Comparison of ENCODE assay signal across 18 cellular contexts in genomic region chr9:116689633-116690032, GRCh38. TPM values are rescaled to one million over a fixed set of nuclear protein-coding genes. Genes with fewer than 3 reads are reported as not detected.
A peak's percentile ranks its signal among the peaks of the same experiment; 100 is the strongest.
DNase-seq lines count a peak whose midpoint lies in the region; ATAC-seq and TF ChIP-seq lines count a peak whose summit lies in the region.
"Had no signal": no experiment of that assay in that cellular context is flagged by ENCODE, and none has a peak within 500 bp of the region (broad histone marks: within the 10 kb centered on the region; RNA-seq: fewer than 3 reads in every experiment).

No MANE protein-coding gene starts in this region.

- H3K27me3 ChIP-seq in ACC112 (ENCODE audit: insufficient read depth, low read length) (no peaks in the 10 kb centered on the region), upper lobe of right lung (no peaks in the 10 kb centered on the region)
- H3K27me3 ChIP-seq: body of pancreas had no signal

- H3K27ac ChIP-seq in ACC112 (ENCODE audit: low read depth, low read length) (no peak overlapping the region), upper lobe of right lung (no peak overlapping the region)
- H3K27ac ChIP-seq: body of pancreas, KMS-11 had no signal

- no peak for DNase-seq in HFFc6
- DNase-seq in naive thymus-derived CD8-positive, alpha-beta T cell, result no peak
- DNase-seq in upper lobe of right lung, result no peak
- no peak for DNase-seq in activated T-cell treated with anti-CD3 and anti-CD28 coated beads, Interleukin-2, amount 50 U/mL, for 48 hours
- no peak for DNase-seq in Kasumi-1 (lab: John Stamatoyannopoulos, UW)
- DNase-seq: activated CD4-positive, alpha-beta memory T cell treated with anti-CD3 and anti-CD28 coated beads, Interleukin-2, amount 10 ng/mL, durations not matched to agents 7 days and 5 days; activated naive CD4-positive, alpha-beta T cell treated with anti-CD3 and anti-CD28 coated beads, Interleukin-2, amount 50 U/mL, for 16 hours; body of pancreas; mesendoderm; NCI-H1092; NCI-H510A treated with DMSO at 0.1 percent for 48 hours; stimulated activated naive CD4-positive, alpha-beta T cell; T-helper 1 cell had no signal

- intact Hi-C loops in upper lobe of right lung (cut with DNase I), result no loop called here

- no peaks in the 10 kb centered on the region; the same call in 1 of the 2 replicates for H3K27me3 Mint-ChIP-seq in HFFc6 (ENCODE audit: insufficient read depth)
- no peaks in the 10 kb centered on the region for H3K27me3 Mint-ChIP-seq in activated T-helper 17 cell treated with anti-CD3 and anti-CD28 coated beads, Interleukin-2, amount 50 U/mL, for 72 hours
- no peaks in the 10 kb centered on the region for H3K27me3 Mint-ChIP-seq in naive thymus-derived CD8-positive, alpha-beta T cell
- H3K27me3 Mint-ChIP-seq: activated CD4-positive, alpha-beta memory T cell treated with anti-CD3 and anti-CD28 coated beads, Interleukin-2, amount 10 ng/mL, durations not matched to agents 7 days and 5 days had no signal

- H2AFZ ChIP-seq in ACC112 (ENCODE audit: low read length, unreplicated experiment), result no peak overlapping the region

- H3K9me3 ChIP-seq in upper lobe of right lung, result no peaks in the 10 kb centered on the region
- H3K9me3 ChIP-seq: body of pancreas had no signal

- H3K36me3 ChIP-seq in ACC112 (ENCODE audit: insufficient read depth, low read length) (peaks cover 5% of the 10 kb centered on the region; the same call in 1 of the 2 replicates), upper lobe of right lung (no peaks in the 10 kb centered on the region)

- peak overlapping the region; percentile 89 for H3K4me3 Mint-ChIP-seq in HFFc6
- peak overlapping the region; percentile 90 for H3K4me3 Mint-ChIP-seq in activated T-helper 17 cell treated with anti-CD3 and anti-CD28 coated beads, Interleukin-2, amount 50 U/mL, for 72 hours
- peak overlapping the region in 4 of 10 donors; percentile 15 to 97 (median 68) for H3K4me3 Mint-ChIP-seq in naive thymus-derived CD8-positive, alpha-beta T cell
- H3K4me3 Mint-ChIP-seq: activated CD4-positive, alpha-beta memory T cell treated with anti-CD3 and anti-CD28 coated beads, Interleukin-2, amount 10 ng/mL, durations not matched to agents 7 days and 5 days had no signal

- H3K4me1 ChIP-seq in ACC112 (ENCODE audit: control insufficient read depth, insufficient read depth, low read length, unreplicated experiment), result peaks cover 60% of the 10 kb centered on the region
- H3K4me1 ChIP-seq in upper lobe of right lung, result peaks cover 41% of the 10 kb centered on the region

- ATAC-seq in activated T-helper 17 cell treated with anti-CD3 and anti-CD28 coated beads, Interleukin-2, amount 50 U/mL, for 72 hours (replicated peaks), result no peak
- no peak for ATAC-seq in naive thymus-derived CD8-positive, alpha-beta T cell
- ATAC-seq in upper lobe of right lung (no peak), GM19397 (IDR thresholded peaks at IDR 0.05; ENCODE audit: unreplicated experiment) (no peak)
- ATAC-seq: body of pancreas, WTC11 had no signal

- POLR2A ChIA-PET in naive thymus-derived CD8-positive, alpha-beta T cell (lab: Charles Lee), result no interaction called here

- TF ChIP-seq CTCF in HFFc6 (IDR thresholded peaks at IDR 0.05) (no peak), upper lobe of right lung (IDR thresholded peaks at IDR 0.05) (no peak)

- H3K4me3 ChIP-seq in ACC112 (ENCODE audit: low read depth, low read length) (peak overlapping the region; percentile 98), upper lobe of right lung (no peak overlapping the region)
- H3K4me3 ChIP-seq: body of pancreas had no signal

- H3K36me3 Mint-ChIP-seq in HFFc6 (ENCODE audit: low read depth), result peaks cover 28% of the 10 kb centered on the region
- H3K36me3 Mint-ChIP-seq in activated T-helper 17 cell treated with anti-CD3 and anti-CD28 coated beads, Interleukin-2, amount 50 U/mL, for 72 hours (ENCODE audit: low read depth), result peaks cover 10% of the 10 kb centered on the region
- peaks cover 0 to 6% (median 4%) of the 10 kb centered on the region in 3 donors for H3K36me3 Mint-ChIP-seq in naive thymus-derived CD8-positive, alpha-beta T cell

- H3K4me1 Mint-ChIP-seq in HFFc6 (ENCODE audit: low read depth), result peaks cover 94% of the 10 kb centered on the region
- peaks cover 43% of the 10 kb centered on the region for H3K4me1 Mint-ChIP-seq in activated T-helper 17 cell treated with anti-CD3 and anti-CD28 coated beads, Interleukin-2, amount 50 U/mL, for 72 hours
- peaks cover 33 to 82% (median 78%) of the 10 kb centered on the region in 4 donors for H3K4me1 Mint-ChIP-seq in naive thymus-derived CD8-positive, alpha-beta T cell

- H3K79me2 ChIP-seq in ACC112 (ENCODE audit: control insufficient read depth, insufficient read depth, low read length, unreplicated experiment), result peaks cover 68% of the 10 kb centered on the region

- H3K27ac Mint-ChIP-seq in HFFc6, result peak overlapping the region; percentile 74; the same call in 1 of the 2 replicates
- no peak overlapping the region for H3K27ac Mint-ChIP-seq in activated T-helper 17 cell treated with anti-CD3 and anti-CD28 coated beads, Interleukin-2, amount 50 U/mL, for 72 hours
- peak overlapping the region in 6 of 10 donors; percentile 6 to 72 (median 26) for H3K27ac Mint-ChIP-seq in naive thymus-derived CD8-positive, alpha-beta T cell
- H3K27ac Mint-ChIP-seq: activated CD4-positive, alpha-beta memory T cell treated with anti-CD3 and anti-CD28 coated beads, Interleukin-2, amount 10 ng/mL, durations not matched to agents 7 days and 5 days; WTC11 had no signal

- H3K9me3 Mint-ChIP-seq in HFFc6, result no peaks in the 10 kb centered on the region
- H3K9me3 Mint-ChIP-seq in activated T-helper 17 cell treated with anti-CD3 and anti-CD28 coated beads, Interleukin-2, amount 50 U/mL, for 72 hours, result no peaks in the 10 kb centered on the region
- peaks cover 0 to 3% (median 0%) of the 10 kb centered on the region in 9 donors for H3K9me3 Mint-ChIP-seq in naive thymus-derived CD8-positive, alpha-beta T cell
- H3K9me3 Mint-ChIP-seq: activated CD4-positive, alpha-beta memory T cell treated with anti-CD3 and anti-CD28 coated beads, Interleukin-2, amount 10 ng/mL, durations not matched to agents 7 days and 5 days had no signal

RNA-seq across cellular contexts. Expression of gene TRIM32, which starts 2.5 kb away (rescaled TPM):
- 10 to 100 TPM; 53.7 to 71.6 (median 60.3) TPM for total RNA-seq in HFFc6 (2021; fragmentation: NEBNext Ultra II Directional; extraction: Animal tissue kit (Norgen Biotek cat#: 25700))
- 10 to 100 TPM; 14.8 to 15.7 TPM for total RNA-seq in activated T-helper 17 cell treated with anti-CD3 and anti-CD28 coated beads, Interleukin-2, amount 50 U/mL, for 72 hours
- total RNA-seq in naive thymus-derived CD8-positive, alpha-beta T cell, result 10 to 100 TPM; 14.1 to 15.9 TPM
- 10 to 100 TPM in 2 of 3 donors, 1 to 10 TPM in 1; 8.4 to 16.1 (median 11.4) TPM for polyA plus RNA-seq in naive thymus-derived CD8-positive, alpha-beta T cell
- 21.2 TPM for total RNA-seq in upper lobe of right lung
